8 cellular contexts compared by ENCODE assay signal in genomic region chr19:42244452-42245220, GRCh38. TPM values are rescaled to one million over a fixed set of nuclear protein-coding genes. Genes with fewer than 3 reads are reported as not detected.
DNase-seq lines count a peak whose midpoint lies in the region; ATAC-seq and TF ChIP-seq lines count a peak whose summit lies in the region.

No MANE protein-coding gene starts in this region.

- peak; percentile 85 for DNase-seq in AG04450 (ENCODE audit: low read depth, low spot score)
- peak; percentile 87 to 93 for DNase-seq in NCI-H524 (lab: John Stamatoyannopoulos, UW)
- peak; percentile 97 for DNase-seq in activated CD4-positive, alpha-beta T cell treated with anti-CD3 and anti-CD28 coated beads, Interleukin-2, amount 10 ng/mL, durations not matched to agents 24 days and 14 days
- DNase-seq in dedifferentiated amniotic fluid mesenchymal stem cell (ENCODE audit: extremely low spot score), result peak; percentile 90
- peak; percentile 98 for DNase-seq in left kidney (ENCODE audit: low read depth, low spot score)
- DNase-seq in stimulated activated CD4-positive, alpha-beta T cell treated with anti-CD3 and anti-CD28 coated beads, Interleukin-1b, Interleukin-23, amount 100 ng/mL, for 48 hours, result peak; percentile 94

- CTCF ChIA-PET in AG04450 (lab: Charles Lee), result interaction anchor here (0.5 to 8.4 kb wide), 9 partner anchors 11 to 194 kb away, joined by 3 to 118 read pairs (median 4); no protein-coding TSS in a partner anchor

- POLR2A ChIA-PET in AG04450 (lab: Yijun Ruan, JAX), result interaction anchor here (1.0 to 1.9 kb wide), 2 partner anchors 25 to 35 kb away, joined by 4 to 11 read pairs; no protein-coding TSS in a partner anchor

- intact Hi-C loops in activated CD4-positive, alpha-beta T cell treated with anti-CD3 and anti-CD28 coated beads, Interleukin-2, amount 10 ng/mL, durations not matched to agents 24 days and 14 days (cut with micrococcal nuclease), result loop anchor here (1.0 kb wide), 4 partner anchors 11 to 81 kb away; partner anchors contain the start of genes ERF and MEGF8

- peak; percentile 71 for TF ChIP-seq CTCF in AG04450 (IDR thresholded peaks at IDR 0.05; ENCODE audit: low read depth, low read length)

- H3K27ac ChIP-seq in AG04450 (ENCODE audit: low read depth, low read length), result peak overlapping the region; percentile 65

- H3K27me3 Mint-ChIP-seq in activated CD4-positive, alpha-beta T cell treated with anti-CD3 and anti-CD28 coated beads, Interleukin-2, amount 10 ng/mL, durations not matched to agents 24 days and 14 days, result no peaks in the 10 kb centered on the region

- H3K27ac Mint-ChIP-seq in activated CD4-positive, alpha-beta T cell treated with anti-CD3 and anti-CD28 coated beads, Interleukin-2, amount 10 ng/mL, durations not matched to agents 24 days and 14 days, result peak overlapping the region; percentile 93

- no peaks in the 10 kb centered on the region for H3K27me3 ChIP-seq in AG04450 (ENCODE audit: control insufficient read depth, insufficient read depth, low read length)

- H3K4me3 ChIP-seq in AG04450 (ENCODE audit: low read depth, low read length), result peak overlapping the region; percentile 79

- H3K9me3 ChIP-seq in AG04450 (ENCODE audit: control insufficient read depth, insufficient read depth, low read length), result no peaks in the 10 kb centered on the region

- peak; percentile 29 for ATAC-seq in GM18873 (IDR thresholded peaks at IDR 0.05; ENCODE audit: low FRiP score, unreplicated experiment)
- ATAC-seq in HG03378 (IDR thresholded peaks at IDR 0.05; ENCODE audit: unreplicated experiment), result peak; percentile 39

- H3K4me3 Mint-ChIP-seq in activated CD4-positive, alpha-beta T cell treated with anti-CD3 and anti-CD28 coated beads, Interleukin-2, amount 10 ng/mL, durations not matched to agents 24 days and 14 days, result peak overlapping the region; percentile 90

- H3K4me1 Mint-ChIP-seq in activated CD4-positive, alpha-beta T cell treated with anti-CD3 and anti-CD28 coated beads, Interleukin-2, amount 10 ng/mL, durations not matched to agents 24 days and 14 days, result peaks cover 30% of the 10 kb centered on the region

- no peaks in the 10 kb centered on the region for H3K9me3 Mint-ChIP-seq in activated CD4-positive, alpha-beta T cell treated with anti-CD3 and anti-CD28 coated beads, Interleukin-2, amount 10 ng/mL, durations not matched to agents 24 days and 14 days

- H3K36me3 Mint-ChIP-seq in activated CD4-positive, alpha-beta T cell treated with anti-CD3 and anti-CD28 coated beads, Interleukin-2, amount 10 ng/mL, durations not matched to agents 24 days and 14 days (ENCODE audit: low read depth), result peaks cover 16% of the 10 kb centered on the region

RNA-seq across cellular contexts. Expression of gene GSK3A, which starts 2.2 kb away (rescaled TPM):
- 20.1 and 27.3 TPM in 2 replicates for polyA plus RNA-seq in AG04450 (2011; rRNA removed)
- 20.9 and 28.6 TPM in 2 replicates for polyA minus RNA-seq in AG04450 (2011; rRNA and poly(A)+ RNA removed)
- total RNA-seq in activated CD4-positive, alpha-beta T cell treated with anti-CD3 and anti-CD28 coated beads, Interleukin-2, amount 10 ng/mL, durations not matched to agents 24 days and 14 days, result 50.7 and 52.6 TPM in 2 replicates

RNA-seq across cellular contexts. Expression of gene ERF, which starts 10.3 kb away (rescaled TPM):
- polyA plus RNA-seq in AG04450 (2011; rRNA removed), result 29.4 and 31.1 TPM in 2 replicates
- polyA minus RNA-seq in AG04450 (2011; rRNA and poly(A)+ RNA removed), result 45.7 and 49.3 TPM in 2 replicates
- 71.6 and 82.3 TPM in 2 replicates for total RNA-seq in activated CD4-positive, alpha-beta T cell treated with anti-CD3 and anti-CD28 coated beads, Interleukin-2, amount 10 ng/mL, durations not matched to agents 24 days and 14 days

RNA-seq across cellular contexts. Expression of gene CIC, which starts 24.4 kb away (rescaled TPM):
- polyA plus RNA-seq in AG04450 (2011; rRNA removed), result 2.9 and 4.2 TPM in 2 replicates
- polyA minus RNA-seq in AG04450 (2011; rRNA and poly(A)+ RNA removed), result 5.1 and 6.2 TPM in 2 replicates
- total RNA-seq in activated CD4-positive, alpha-beta T cell treated with anti-CD3 and anti-CD28 coated beads, Interleukin-2, amount 10 ng/mL, durations not matched to agents 24 days and 14 days, result 61.2 and 65.6 TPM in 2 replicates

RNA-seq across cellular contexts. Expression of gene ZNF526, which starts 24.5 kb away (rescaled TPM):
- 4.6 and 5.4 TPM in 2 replicates for polyA plus RNA-seq in AG04450 (2011; rRNA removed)
- polyA minus RNA-seq in AG04450 (2011; rRNA and poly(A)+ RNA removed), result 14.3 and 16.1 TPM in 2 replicates
- 19.0 and 20.1 TPM in 2 replicates for total RNA-seq in activated CD4-positive, alpha-beta T cell treated with anti-CD3 and anti-CD28 coated beads, Interleukin-2, amount 10 ng/mL, durations not matched to agents 24 days and 14 days

RNA-seq across cellular contexts. Expression of gene DEDD2, which starts 27.2 kb away (rescaled TPM):
- 11.8 and 13.8 TPM in 2 replicates for polyA plus RNA-seq in AG04450 (2011; rRNA removed)
- polyA minus RNA-seq in AG04450 (2011; rRNA and poly(A)+ RNA removed), result 7.3 and 10.0 TPM in 2 replicates
- 28.7 and 34.8 TPM in 2 replicates for total RNA-seq in activated CD4-positive, alpha-beta T cell treated with anti-CD3 and anti-CD28 coated beads, Interleukin-2, amount 10 ng/mL, durations not matched to agents 24 days and 14 days

Comparison
In these comparisons a context has a peak if more than half of its experiments do, and no peak if none do; other contexts are left out.
1. Peak in every context shown above with its lines: DNase-seq, ATAC-seq, H3K4me3 ChIP-seq and H3K27ac ChIP-seq.